Comparison of ENCODE assay signal across 8 cellular contexts in genomic region chr3:126197854-126198584, GRCh38. TPM values are rescaled to one million over a fixed set of nuclear protein-coding genes. Genes with fewer than 3 reads are reported as not detected.
DNase-seq lines count a peak whose midpoint lies in the region; ATAC-seq and TF ChIP-seq lines count a peak whose summit lies in the region.

No MANE protein-coding gene starts in this region.

- H3K79me2 ChIP-seq in OCI-LY7 (ENCODE audit: insufficient read depth, low read depth, low read length): no peaks in the 10 kb centered on the region

- DNase-seq in DMS53 (lab: John Stamatoyannopoulos, UW): peak; percentile 85
- peak; percentile 55 for DNase-seq in OCI-LY7 (ENCODE audit: low spot score)
- DNase-seq in activated naive CD8-positive, alpha-beta T cell treated with anti-CD3 and anti-CD28 coated beads, Interleukin-2, amount 10 ng/mL, durations not matched to agents 7 days and 5 days: no peak
- peak; percentile 64 to 79 (median 67) for DNase-seq in right cardiac atrium

- no peak overlapping the region for H3K27ac ChIP-seq in OCI-LY7 (ENCODE audit: low read depth, low read length, poor library complexity, severe bottlenecking)
- H3K27ac ChIP-seq in right cardiac atrium (ENCODE audit: low read length): no peak overlapping the region
- peak overlapping the region; percentile 44 for H3K27ac ChIP-seq in skeletal muscle tissue (ENCODE audit: low read depth, low read length)

- H3K9me3 Mint-ChIP-seq in activated naive CD8-positive, alpha-beta T cell treated with anti-CD3 and anti-CD28 coated beads, Interleukin-2, amount 10 ng/mL, durations not matched to agents 7 days and 5 days: peaks cover 9% of the 10 kb centered on the region

- peak; percentile 81 for TF ChIP-seq CTCF in OCI-LY7 (conservative IDR thresholded peaks at IDR 0.05; ENCODE audit: low read length)

- H4K20me1 ChIP-seq in OCI-LY7 (ENCODE audit: insufficient read depth, low read length): no peaks in the 10 kb centered on the region

- H2AFZ ChIP-seq in OCI-LY7 (ENCODE audit: low read length): no peak overlapping the region

- no TSS peak for BruUV-seq in OCI-LY7 (replicated peaks; lab: Mats Ljungman, UMichigan)

- H3K36me3 Mint-ChIP-seq in activated naive CD8-positive, alpha-beta T cell treated with anti-CD3 and anti-CD28 coated beads, Interleukin-2, amount 10 ng/mL, durations not matched to agents 7 days and 5 days: no peaks in the 10 kb centered on the region

- CTCF ChIA-PET in OCI-LY7 (lab: Charles Lee; ENCODE audit: unreplicated experiment): no interaction called here

- H3K27ac Mint-ChIP-seq in activated naive CD8-positive, alpha-beta T cell treated with anti-CD3 and anti-CD28 coated beads, Interleukin-2, amount 10 ng/mL, durations not matched to agents 7 days and 5 days: no peak overlapping the region

- H3K9me3 ChIP-seq in OCI-LY7 (ENCODE audit: low read length) (peaks cover 19% of the 10 kb centered on the region), right cardiac atrium (ENCODE audit: control insufficient read depth, low read length) (no peaks in the 10 kb centered on the region), skeletal muscle tissue (ENCODE audit: control insufficient read depth in 3 of 3, low read length in 3 of 3) (no peaks in the 10 kb centered on the region)

- POLR2A ChIA-PET in OCI-LY7 (lab: Charles Lee): interaction anchor here (1.9 kb wide), 1 partner anchor 8 kb away, joined by 4 read pairs; no protein-coding TSS in a partner anchor
- POLR2A ChIA-PET in activated naive CD8-positive, alpha-beta T cell treated with anti-CD3 and anti-CD28 coated beads, Interleukin-2, amount 10 ng/mL, durations not matched to agents 7 days and 5 days (lab: Charles Lee): no interaction called here

- peak; percentile 55 for ATAC-seq in HG02798 (IDR thresholded peaks at IDR 0.05; ENCODE audit: poor library complexity, unreplicated experiment)
- ATAC-seq in activated naive CD8-positive, alpha-beta T cell treated with anti-CD3 and anti-CD28 coated beads, Interleukin-2, amount 10 ng/mL, durations not matched to agents 7 days and 5 days (ENCODE audit: low read depth): peak; percentile 56
- peak; percentile 91 to 92 for ATAC-seq in right cardiac atrium
- no peak for ATAC-seq in HG03460 (IDR thresholded peaks at IDR 0.05; ENCODE audit: unreplicated experiment)
- ATAC-seq in GM18511 (IDR thresholded peaks at IDR 0.05; ENCODE audit: unreplicated experiment): no peak

- intact Hi-C loops in OCI-LY7 (cut with micrococcal nuclease; ENCODE audit: unreplicated experiment): no loop called here
- intact Hi-C loops in right cardiac atrium (cut with DNase I): loop anchor here in 3 of 4 donors (2.0 to 10.0 kb wide), 3 partner anchors 63 to 66 kb away; no protein-coding TSS in a partner anchor

- no peaks in the 10 kb centered on the region for H3K9me2 ChIP-seq in OCI-LY7 (ENCODE audit: insufficient read depth, low read length)

- H3K4me1 Mint-ChIP-seq in activated naive CD8-positive, alpha-beta T cell treated with anti-CD3 and anti-CD28 coated beads, Interleukin-2, amount 10 ng/mL, durations not matched to agents 7 days and 5 days: peaks cover 2% of the 10 kb centered on the region

- H3K27me3 ChIP-seq in right cardiac atrium (ENCODE audit: control insufficient read depth, insufficient read depth): no peaks in the 10 kb centered on the region
- no peaks in the 10 kb centered on the region for H3K27me3 ChIP-seq in skeletal muscle tissue (ENCODE audit: control insufficient read depth in 3 of 3, insufficient read depth in 3 of 3, low read length in 3 of 3)

- H3K4me1 ChIP-seq in OCI-LY7 (ENCODE audit: insufficient read depth, low read length, poor library complexity, severe bottlenecking): no peaks in the 10 kb centered on the region
- no peaks in the 10 kb centered on the region for H3K4me1 ChIP-seq in right cardiac atrium (ENCODE audit: control insufficient read depth, insufficient read depth, low read length)
- peaks cover 0 to 6% (median 4%) of the 10 kb centered on the region in 3 donors for H3K4me1 ChIP-seq in skeletal muscle tissue (ENCODE audit: control insufficient read depth in 3 of 3, insufficient read depth in 3 of 3, low read length in 3 of 3)

- no peak overlapping the region for H3K4me3 ChIP-seq in OCI-LY7 (ENCODE audit: low read depth, low read length, poor library complexity, severe bottlenecking)
- no peak overlapping the region for H3K4me3 ChIP-seq in right cardiac atrium (ENCODE audit: low read length)
- H3K4me3 ChIP-seq in skeletal muscle tissue (ENCODE audit: low read length in 3 of 3): peak overlapping the region in 1 of 3 donors; percentile 23

- H3K9ac ChIP-seq in skeletal muscle tissue (ENCODE audit: low read depth in 1 of 3, low read length in 3 of 3): no peak overlapping the region

- 47% methylated on average over 7 of the region's 7 CpGs for WGBS in right cardiac atrium

- no peak overlapping the region for H3K4me2 ChIP-seq in OCI-LY7 (ENCODE audit: low read length)

- H3K4me3 Mint-ChIP-seq in activated naive CD8-positive, alpha-beta T cell treated with anti-CD3 and anti-CD28 coated beads, Interleukin-2, amount 10 ng/mL, durations not matched to agents 7 days and 5 days: no peak overlapping the region

- H3K27me3 Mint-ChIP-seq in activated naive CD8-positive, alpha-beta T cell treated with anti-CD3 and anti-CD28 coated beads, Interleukin-2, amount 10 ng/mL, durations not matched to agents 7 days and 5 days: peaks cover 5% of the 10 kb centered on the region

- H3K36me3 ChIP-seq in OCI-LY7 (ENCODE audit: insufficient read depth, low read length): no peaks in the 10 kb centered on the region
- H3K36me3 ChIP-seq in skeletal muscle tissue (ENCODE audit: control insufficient read depth in 3 of 3, insufficient read depth in 3 of 3, low read length in 3 of 3): no peaks in the 10 kb centered on the region

RNA-seq across cellular contexts. Expression of gene ALDH1L1, which starts 17.6 kb away (rescaled TPM):
- total RNA-seq in OCI-LY7 (2014; rRNA removed; shearing (Covaris generic)): not detected in 2 replicates
- total RNA-seq in OCI-LY7 (2022) (not detected in 2 replicates), right cardiac atrium (10 to 100 TPM in 2 of 4 donors, 1 to 10 TPM in 2; 7.5 to 16.3 (median 12.5) TPM), skeletal muscle tissue (2.6 TPM)
- not detected for total RNA-seq in activated naive CD8-positive, alpha-beta T cell treated with anti-CD3 and anti-CD28 coated beads, Interleukin-2, amount 10 ng/mL, durations not matched to agents 7 days and 5 days
- 11.0 TPM for polyA plus RNA-seq in right cardiac atrium

Comparison
In these comparisons a context has a peak if more than half of its experiments do, and no peak if none do; other contexts are left out.
1. ATAC-seq: peak in HG02798 (single experiment), activated naive CD8-positive, alpha-beta T cell treated with anti-CD3 and anti-CD28 coated beads, Interleukin-2, amount 10 ng/mL, durations not matched to agents 7 days and 5 days (single experiment) and right cardiac atrium (2 of 2); none in HG03460 (single experiment) and GM18511 (single experiment).